In the genomic region with DNA sequence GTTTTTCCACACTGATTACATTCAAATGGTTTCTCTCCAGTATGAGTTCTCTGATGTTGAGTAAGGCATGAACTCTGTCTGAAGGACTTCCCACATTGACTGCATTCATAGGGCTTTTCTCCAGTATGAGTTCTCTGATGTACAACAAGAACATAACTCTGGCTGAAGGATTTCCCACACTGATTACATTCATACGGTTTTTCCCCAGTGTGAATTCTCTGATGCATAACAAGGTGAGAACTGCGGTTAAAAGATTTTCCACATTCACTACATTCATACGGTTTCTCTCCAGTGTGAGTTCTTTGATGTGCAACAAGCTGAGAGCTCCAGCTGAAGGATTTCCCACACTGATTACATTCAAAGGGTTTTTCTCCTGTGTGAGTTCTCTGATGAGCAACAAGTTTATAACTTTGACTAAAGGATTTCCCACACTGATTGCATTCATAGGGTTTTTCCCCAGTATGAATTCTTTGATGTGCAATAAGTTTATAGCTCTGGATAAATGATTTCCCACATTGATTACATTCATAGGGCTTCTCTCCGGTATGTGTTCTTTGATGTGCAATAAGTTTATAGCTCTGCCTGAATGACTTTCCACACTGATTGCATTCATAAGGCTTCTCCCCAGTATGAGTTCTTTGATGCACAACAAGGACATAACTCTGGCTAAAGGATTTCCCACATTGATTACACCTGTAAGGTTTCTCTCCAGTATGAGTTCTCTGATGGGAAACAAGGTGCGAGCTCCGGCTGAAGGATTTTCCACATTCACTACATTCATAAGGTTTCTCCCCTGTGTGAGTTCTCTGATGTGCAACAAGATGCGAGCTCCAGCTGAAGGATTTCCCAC, we compare ENCODE assay signal across 9 cellular contexts. TPM values are rescaled to one million over a fixed set of nuclear protein-coding genes. Genes with fewer than 3 reads are reported as not detected.
DNase-seq lines count a peak whose midpoint lies in the region; ATAC-seq and TF ChIP-seq lines count a peak whose summit lies in the region.
"Had no signal": no experiment of that assay in that cellular context is flagged by ENCODE, and none has a peak within 500 bp of the region (broad histone marks: within the 10 kb centered on the region; RNA-seq: fewer than 3 reads in every experiment).

No MANE protein-coding gene starts in this region.

- DNase-seq in DMS79 treated with DMSO at 0.1 percent for 48 hours (lab: John Stamatoyannopoulos, UW) (peak; percentile 5), DMS79 (lab: John Stamatoyannopoulos, UW) (no peak), IMR-90 (peak; percentile 15), amniotic epithelial cell (ENCODE audit: low read depth) (peak; percentile 52), mesenchymal stem cell (peak; percentile 30), posterior vena cava (ENCODE audit: low spot score) (no peak), psoas muscle (no peak)
- DNase-seq: Right ventricle myocardium superior had no signal

- H3K56ac ChIP-seq in IMR-90 (ENCODE audit: extremely low read depth, insufficient read depth, low read length): no peak overlapping the region

- POLR2A ChIA-PET in IMR-90 (lab: Charles Lee; ENCODE audit: unreplicated experiment): no interaction called here

- no peak overlapping the region for H2BK15ac ChIP-seq in IMR-90 (ENCODE audit: low read depth, low read length)
- no peak overlapping the region for H2BK15ac ChIP-seq in mesenchymal stem cell (ENCODE audit: low read depth, poor library complexity, severe bottlenecking)

- H3K4ac ChIP-seq in IMR-90 (ENCODE audit: low read depth, low read length) (no peak overlapping the region), mesenchymal stem cell (ENCODE audit: low read depth in 1 of 2, low read length in 2 of 2) (no peak overlapping the region)

- ATAC-seq in IMR-90 (ENCODE audit: low read depth) (no peak), psoas muscle (no peak), GM21381 (IDR thresholded peaks at IDR 0.05; ENCODE audit: unreplicated experiment) (no peak)

- no peak overlapping the region for H3K4me3 ChIP-seq in IMR-90 (ENCODE audit: insufficient read depth, low read depth, low read length)
- peak overlapping the region in 1 of 2 experiments; percentile 66 for H3K4me3 ChIP-seq in mesenchymal stem cell (ENCODE audit: insufficient read depth in 1 of 2, low read depth in 1 of 2, low read length in 2 of 2)
- H3K4me3 ChIP-seq in psoas muscle: no peak overlapping the region

- H3K27me3 ChIP-seq in IMR-90 (ENCODE audit: control insufficient read depth, insufficient read depth, low read length): no peaks in the 10 kb centered on the region
- no peaks in the 10 kb centered on the region for H3K27me3 ChIP-seq in mesenchymal stem cell (ENCODE audit: control insufficient read depth in 1 of 2, insufficient read depth in 1 of 2, low read length in 2 of 2)
- H3K27me3 ChIP-seq in psoas muscle (ENCODE audit: insufficient read depth in 3 of 3, low read length in 2 of 3): peaks cover 0 to 2% (median 0%) of the 10 kb centered on the region in 3 donors

- TF ChIP-seq RAD21 in IMR-90 (IDR thresholded peaks at IDR 0.05; ENCODE audit: low read length): no peak

- H4K8ac ChIP-seq in IMR-90 (ENCODE audit: low read depth in 2 of 2, low read length in 2 of 2) (no peak overlapping the region), mesenchymal stem cell (ENCODE audit: low read length) (no peak overlapping the region)

- TF ChIP-seq CTCF in IMR-90 (conservative IDR thresholded peaks at IDR 0.05; ENCODE audit: low read depth, low read length) (no peak), psoas muscle (IDR thresholded peaks at IDR 0.05) (no peak)

- H4K20me1 ChIP-seq in IMR-90 (ENCODE audit: insufficient read depth, low read length): no peaks in the 10 kb centered on the region

- peaks cover 88% of the 10 kb centered on the region for H3K9me3 ChIP-seq in IMR-90 (ENCODE audit: control insufficient read depth, insufficient read depth, low read length)
- peaks cover 100% of the 10 kb centered on the region for H3K9me3 ChIP-seq in mesenchymal stem cell (ENCODE audit: control insufficient read depth, low read length)
- peaks cover 94% of the 10 kb centered on the region for H3K9me3 ChIP-seq in psoas muscle

- CTCF ChIA-PET in IMR-90 (lab: Yijun Ruan, JAX): no interaction called here

- no peak overlapping the region for H3K18ac ChIP-seq in IMR-90 (ENCODE audit: low read depth, low read length)
- no peak overlapping the region for H3K18ac ChIP-seq in mesenchymal stem cell (ENCODE audit: low read depth in 1 of 2, low read length in 2 of 2)

- intact Hi-C loops in IMR-90 (cut with micrococcal nuclease): no loop called here
- intact Hi-C loops in posterior vena cava (cut with DNase I): no loop called here
- intact Hi-C loops in psoas muscle (cut with DNase I): no loop called here

- peaks cover 37% of the 10 kb centered on the region for H3K36me3 ChIP-seq in IMR-90 (ENCODE audit: control insufficient read depth, insufficient read depth, low read length)
- H3K36me3 ChIP-seq in mesenchymal stem cell (ENCODE audit: control insufficient read depth in 1 of 2, insufficient read depth in 2 of 2, low read depth in 1 of 2, low read length in 2 of 2): peaks cover 24 to 66% of the 10 kb centered on the region in 2 experiments
- peaks cover 45 to 50% of the 10 kb centered on the region in 2 donors for H3K36me3 ChIP-seq in psoas muscle (ENCODE audit: insufficient read depth in 1 of 2, low read depth in 1 of 2)

- no peak overlapping the region for H2BK12ac ChIP-seq in mesenchymal stem cell (ENCODE audit: low read length in 2 of 2)

- no peak overlapping the region for H2AK5ac ChIP-seq in IMR-90 (ENCODE audit: low read depth, low read length)
- no peak overlapping the region for H2AK5ac ChIP-seq in mesenchymal stem cell (ENCODE audit: low read length, severe bottlenecking)

- H3K4me2 ChIP-seq in IMR-90 (ENCODE audit: low read depth, low read length) (no peak overlapping the region), mesenchymal stem cell (ENCODE audit: low read length, poor library complexity, severe bottlenecking) (no peak overlapping the region)

- no peak overlapping the region for H3K9ac ChIP-seq in IMR-90 (ENCODE audit: low read depth, low read length)
- H3K9ac ChIP-seq in mesenchymal stem cell (ENCODE audit: low read length): no peak overlapping the region

- H3K27ac ChIP-seq in IMR-90 (ENCODE audit: insufficient read depth, low read length): no peak overlapping the region
- H3K27ac ChIP-seq in mesenchymal stem cell (ENCODE audit: low read length, poor library complexity, severe bottlenecking): no peak overlapping the region
- no peak overlapping the region for H3K27ac ChIP-seq in psoas muscle

- H3K14ac ChIP-seq in IMR-90 (replicated peaks; ENCODE audit: low read depth, low read length) (no peak overlapping the region), mesenchymal stem cell (ENCODE audit: low read length in 2 of 2) (no peak overlapping the region)

- H2AK9ac ChIP-seq in IMR-90 (replicated peaks; ENCODE audit: low read depth, low read length, poor library complexity): no peak overlapping the region

- in situ Hi-C loops in IMR-90 (cut with MboI; ENCODE audit: low sequenced_read_pairs): loop anchor here (25.0 kb wide), 1 partner anchor 614 kb away; no protein-coding TSS in a partner anchor

- no peak overlapping the region for H4K91ac ChIP-seq in IMR-90 (ENCODE audit: insufficient read depth, low read depth, low read length)
- H4K91ac ChIP-seq in mesenchymal stem cell (ENCODE audit: low read length): no peak overlapping the region

- H2BK20ac ChIP-seq in IMR-90 (ENCODE audit: low read depth, low read length): no peak overlapping the region

- no TSS peak for BruUV-seq in IMR-90 (replicated peaks; lab: Mats Ljungman, UMichigan)

- H2BK5ac ChIP-seq in IMR-90 (ENCODE audit: low read depth, low read length, poor library complexity, severe bottlenecking) (no peak overlapping the region), mesenchymal stem cell (ENCODE audit: low read depth, low read length, poor library complexity, severe bottlenecking) (no peak overlapping the region)

- TF ChIP-seq POLR2A in IMR-90 (IDR thresholded peaks at IDR 0.05; ENCODE audit: low read depth, low read length): no peak

- no peaks in the 10 kb centered on the region for H3K9me1 ChIP-seq in IMR-90 (ENCODE audit: insufficient read depth, low read length)

- H2AFZ ChIP-seq in IMR-90 (replicated peaks; ENCODE audit: low read length, poor library complexity): no peak overlapping the region
- H2AFZ ChIP-seq in mesenchymal stem cell (ENCODE audit: low read depth, low read length): no peak overlapping the region

- H2BK120ac ChIP-seq in IMR-90 (ENCODE audit: low read depth, low read length) (no peak overlapping the region), mesenchymal stem cell (ENCODE audit: low read depth, low read length) (no peak overlapping the region)

- H4K5ac ChIP-seq in IMR-90 (ENCODE audit: low read depth, low read length): no peak overlapping the region

- H3K4me1 ChIP-seq in IMR-90 (ENCODE audit: control insufficient read depth, insufficient read depth, low read length) (no peaks in the 10 kb centered on the region), mesenchymal stem cell (ENCODE audit: control insufficient read depth, insufficient read depth, low read depth, low read length) (no peaks in the 10 kb centered on the region), psoas muscle (no peaks in the 10 kb centered on the region)

- H3K79me1 ChIP-seq in IMR-90 (ENCODE audit: low read depth in 1 of 2, low read length in 2 of 2) (no peaks in the 10 kb centered on the region), mesenchymal stem cell (replicated peaks; ENCODE audit: low read length, poor library complexity, severe bottlenecking) (peaks cover 5% of the 10 kb centered on the region)

- dilution Hi-C loops in IMR-90 (cut with HindIII; ENCODE audit: low sequenced_read_pairs, unreplicated experiment): no loop called here

- WGBS in IMR-90 (ENCODE audit: extremely low coverage in 2 of 2, insufficient read length in 1 of 2), 2 experiments: no CpG with 5 or more reads among the region's 7 CpGs
- WGBS in mesenchymal stem cell: 98% methylated on average over 6 of the region's 7 CpGs
- 97 to 99% (median 98%) methylated on average over 7 of the region's 7 CpGs for WGBS in psoas muscle, 3 donors

- no peak overlapping the region for H3K23ac ChIP-seq in IMR-90 (ENCODE audit: low read depth, low read length)
- no peak overlapping the region for H3K23ac ChIP-seq in mesenchymal stem cell (ENCODE audit: low read length in 2 of 2)

RNA-seq across cellular contexts. Expression of gene ZNF180, which starts 23.5 kb away (rescaled TPM):
- total RNA-seq in IMR-90 (2012; rRNA removed) (9.7 and 26.3 TPM in 2 replicates), posterior vena cava (1 to 10 TPM; 5.7 to 6.8 TPM), psoas muscle (1 to 10 TPM; 1.9 to 3.8 (median 2.7) TPM)
- polyA plus RNA-seq in IMR-90 (2012; rRNA removed) (2.8 and 3.4 TPM in 2 replicates), psoas muscle (1 to 10 TPM; 2.1 to 3.5 (median 2.4) TPM)
- polyA plus RNA-seq in IMR-90 (2012; cell fraction: cytosol; rRNA removed): 6.3 and 14.3 TPM in 2 replicates
- polyA plus RNA-seq in IMR-90 (2012; cell fraction: nucleus; rRNA removed; ENCODE audit: low replicate concordance): 2.0 and 3.0 TPM in 2 replicates
- polyA plus RNA-seq in mesenchymal stem cell (2013, experiment 1 of 2): 1.9 TPM
- polyA plus RNA-seq in mesenchymal stem cell (2013, experiment 2 of 2): 2.0 TPM

RNA-seq across cellular contexts. Expression of gene ZNF229, which starts 28.5 kb away (rescaled TPM):
- 13.1 and 17.6 TPM in 2 replicates for total RNA-seq in IMR-90 (2012; rRNA removed)
- 3.0 and 3.4 TPM in 2 replicates for polyA plus RNA-seq in IMR-90 (2012; rRNA removed)
- 0.85 and 2.8 TPM in 2 replicates for polyA plus RNA-seq in IMR-90 (2012; cell fraction: cytosol; rRNA removed)
- 2.3 and 5.5 TPM in 2 replicates for polyA plus RNA-seq in IMR-90 (2012; cell fraction: nucleus; rRNA removed; ENCODE audit: low replicate concordance)
- polyA plus RNA-seq in mesenchymal stem cell (2013, experiment 1 of 2): 6.8 TPM
- 6.9 TPM for polyA plus RNA-seq in mesenchymal stem cell (2013, experiment 2 of 2)
- 1 to 10 TPM; 3.4 to 4.6 TPM for total RNA-seq in posterior vena cava
- 1 to 10 TPM; 1.6 to 2.9 (median 2.1) TPM for total RNA-seq in psoas muscle
- polyA plus RNA-seq in psoas muscle: 1 to 10 TPM in 2 of 3 donors, under 1 TPM in 1; 0.58 to 6.3 (median 1.3) TPM

RNA-seq across cellular contexts. Expression of gene CEACAM20, which starts 52.7 kb away (rescaled TPM):
- total RNA-seq in IMR-90 (2012; rRNA removed) (not detected in 2 replicates), posterior vena cava (not detected), psoas muscle (not detected)
- polyA plus RNA-seq in IMR-90 (2012; rRNA removed) (not detected in 2 replicates), psoas muscle (under 1 TPM in 1 of 3 donors, not detected in 2; 0.03 TPM)
- not detected in 2 replicates for polyA plus RNA-seq in IMR-90 (2012; cell fraction: cytosol; rRNA removed)
- polyA plus RNA-seq in IMR-90 (2012; cell fraction: nucleus; rRNA removed; ENCODE audit: low replicate concordance): 0.05 TPM in 1 of 2 replicates, not detected in the other
- not detected for polyA plus RNA-seq in mesenchymal stem cell (2013, experiment 1 of 2)
- polyA plus RNA-seq in mesenchymal stem cell (2013, experiment 2 of 2): not detected
- total RNA-seq: Right ventricle myocardium superior had no signal

Comparison
In these comparisons a context has a peak if more than half of its experiments do, and no peak if none do; other contexts are left out.
1. DNase-seq: peak in DMS79 treated with DMSO at 0.1 percent for 48 hours (single experiment), IMR-90 (single experiment), amniotic epithelial cell (single experiment) and mesenchymal stem cell (single experiment); none in DMS79 (single experiment), posterior vena cava (single experiment) and psoas muscle (0 of 2).